In genomic region chr13:98890186-98890585, GRCh38 we compare ENCODE assay signal across 8 cellular contexts.
DNase-seq lines count a peak whose midpoint lies in the region; ATAC-seq lines count a peak whose summit lies in the region.

No MANE protein-coding gene starts in this region.

- no peak overlapping the region for H3K23ac ChIP-seq in mesenchymal stem cell (ENCODE audit: low read length in 2 of 2)

- no peak overlapping the region for H2BK12ac ChIP-seq in mesenchymal stem cell (ENCODE audit: low read length in 2 of 2)

- H3K36me3 ChIP-seq in mesenchymal stem cell (ENCODE audit: control insufficient read depth in 1 of 2, insufficient read depth in 2 of 2, low read depth in 1 of 2, low read length in 2 of 2), result peaks cover 11 to 12% of the 10 kb centered on the region in 2 experiments

- H3K18ac ChIP-seq in mesenchymal stem cell (ENCODE audit: low read depth in 1 of 2, low read length in 2 of 2), result peak overlapping the region in 1 of 2 experiments; percentile 34

- no peak overlapping the region for H4K8ac ChIP-seq in mesenchymal stem cell (ENCODE audit: low read length)

- H3K27me3 ChIP-seq in mesenchymal stem cell (ENCODE audit: control insufficient read depth in 1 of 2, insufficient read depth in 1 of 2, low read length in 2 of 2), result no peaks in the 10 kb centered on the region

- intact Hi-C loops in posterior vena cava (cut with DNase I), result no loop called here

- no peak overlapping the region for H3K4ac ChIP-seq in mesenchymal stem cell (ENCODE audit: low read depth in 1 of 2, low read length in 2 of 2)

- no peak overlapping the region for H2AK5ac ChIP-seq in mesenchymal stem cell (ENCODE audit: low read length, severe bottlenecking)

- no peak overlapping the region for H3K4me3 ChIP-seq in mesenchymal stem cell (ENCODE audit: insufficient read depth in 1 of 2, low read depth in 1 of 2, low read length in 2 of 2)

- H2BK120ac ChIP-seq in mesenchymal stem cell (ENCODE audit: low read depth, low read length), result no peak overlapping the region

- no peaks in the 10 kb centered on the region for H3K9me3 ChIP-seq in mesenchymal stem cell (ENCODE audit: control insufficient read depth, low read length)

- no peak for ATAC-seq in GM18511 (IDR thresholded peaks at IDR 0.05; ENCODE audit: unreplicated experiment)

- H2AFZ ChIP-seq in mesenchymal stem cell (ENCODE audit: low read depth, low read length), result no peak overlapping the region

- H3K4me1 ChIP-seq in mesenchymal stem cell (ENCODE audit: control insufficient read depth, insufficient read depth, low read depth, low read length), result peaks cover 5% of the 10 kb centered on the region

- no peak overlapping the region for H2BK5ac ChIP-seq in mesenchymal stem cell (ENCODE audit: low read depth, low read length, poor library complexity, severe bottlenecking)

- no peak overlapping the region for H4K91ac ChIP-seq in mesenchymal stem cell (ENCODE audit: low read length)

- H3K4me2 ChIP-seq in mesenchymal stem cell (ENCODE audit: low read length, poor library complexity, severe bottlenecking), result no peak overlapping the region

- no peak overlapping the region for H3K14ac ChIP-seq in mesenchymal stem cell (ENCODE audit: low read length in 2 of 2)

- 69% methylated on average over 8 of the region's 8 CpGs for WGBS in mesenchymal stem cell

- no peak overlapping the region for H3K9ac ChIP-seq in mesenchymal stem cell (ENCODE audit: low read length)

- DNase-seq in stimulated activated naive CD4-positive, alpha-beta T cell treated with Interleukin-2 at 50 U/mL for 16 hours (lab: John Stamatoyannopoulos, UW), result peak; percentile 27
- DNase-seq in stimulated activated naive CD4-positive, alpha-beta T cell (lab: John Stamatoyannopoulos, UW), result no peak
- peak; percentile 98 for DNase-seq in amniotic epithelial cell (ENCODE audit: low read depth)
- peak; percentile 75 for DNase-seq in mesenchymal stem cell
- no peak for DNase-seq in posterior vena cava (ENCODE audit: low spot score)
- DNase-seq in NCI-H1105 treated with DMSO at 0.1 percent for 48 hours (lab: John Stamatoyannopoulos, UW), result no peak
- no peak for DNase-seq in T-helper 9 cell

- no peak overlapping the region for H2BK15ac ChIP-seq in mesenchymal stem cell (ENCODE audit: low read depth, poor library complexity, severe bottlenecking)

- peaks cover 3% of the 10 kb centered on the region for H3K79me1 ChIP-seq in mesenchymal stem cell (replicated peaks; ENCODE audit: low read length, poor library complexity, severe bottlenecking)

- no peak overlapping the region for H3K27ac ChIP-seq in mesenchymal stem cell (ENCODE audit: low read length, poor library complexity, severe bottlenecking)

Comparison
In these comparisons a context has a peak if more than half of its experiments do, and no peak if none do; other contexts are left out.
1. DNase-seq: peak in stimulated activated naive CD4-positive, alpha-beta T cell treated with Interleukin-2 at 50 U/mL for 16 hours (single experiment), amniotic epithelial cell (single experiment) and mesenchymal stem cell (single experiment); none in stimulated activated naive CD4-positive, alpha-beta T cell (0 of 6), posterior vena cava (single experiment), NCI-H1105 treated with DMSO at 0.1 percent for 48 hours (single experiment) and T-helper 9 cell (single experiment).